Comparison of ENCODE assay signal across 13 cellular contexts in genomic region chr17:60442271-60443201, GRCh38.
DNase-seq lines count a peak whose midpoint lies in the region; FAIRE-seq and TF ChIP-seq lines count a peak whose summit lies in the region.
"Had no signal": no experiment of that assay in that cellular context is flagged by ENCODE, and none has a peak within 500 bp of the region (broad histone marks: within the 10 kb centered on the region; RNA-seq: fewer than 3 reads in every experiment).

No MANE protein-coding gene starts in this region.

- TF ChIP-seq CTCF in fibroblast of mammary gland (conservative IDR thresholded peaks at IDR 0.05; ENCODE audit: control insufficient read depth, insufficient read depth, low read depth, low read length): no peak
- TF ChIP-seq CTCF in D721Med (IDR thresholded peaks at IDR 0.05; ENCODE audit: insufficient read depth, missing control alignments): no peak

- FAIRE-seq in D721Med (lab: Jason Lieb, UNC): no peak

- peak; percentile 77 for DNase-seq in EL
- peak; percentile 40 for DNase-seq in RKO (ENCODE audit: low spot score)
- DNase-seq in fibroblast of mammary gland (ENCODE audit: low read depth): peak; percentile 40
- peak; percentile 92 for DNase-seq in pons (ENCODE audit: low spot score)
- DNase-seq in NCI-H345 treated with DMSO at 0.1 percent for 48 hours (lab: John Stamatoyannopoulos, UW; ENCODE audit: unreplicated experiment): no peak
- DNase-seq in D721Med (ENCODE audit: insufficient read length, low spot score): no peak
- no peak for DNase-seq in activated CD4-positive, alpha-beta T cell treated with anti-CD3 and anti-CD28 coated beads, Interleukin-2, amount 50 U/mL, for 1 hour
- no peak for DNase-seq in NCI-H526 treated with DMSO at 0.1 percent for 48 hours (lab: John Stamatoyannopoulos, UW)
- DNase-seq: activated T-cell treated with anti-CD3 and anti-CD28 coated beads for 4 hours; CD8-positive, alpha-beta memory T cell; mucosa of descending colon; NCI-H1417 had no signal

- no peak overlapping the region for H3K4me3 ChIP-seq in fibroblast of mammary gland (ENCODE audit: control insufficient read depth, low read depth, low read length)
- H3K4me3 ChIP-seq: mucosa of descending colon, skin epidermis had no signal

Comparison
In these comparisons a context has a peak if more than half of its experiments do, and no peak if none do; other contexts are left out.
1. DNase-seq: peak in EL (single experiment), RKO (single experiment), fibroblast of mammary gland (single experiment) and pons (single experiment); none in NCI-H345 treated with DMSO at 0.1 percent for 48 hours (single experiment), D721Med (single experiment), activated CD4-positive, alpha-beta T cell treated with anti-CD3 and anti-CD28 coated beads, Interleukin-2, amount 50 U/mL, for 1 hour (single experiment) and NCI-H526 treated with DMSO at 0.1 percent for 48 hours (single experiment).